Comparison of ENCODE assay signal across 25 cellular contexts in the genomic region with DNA sequence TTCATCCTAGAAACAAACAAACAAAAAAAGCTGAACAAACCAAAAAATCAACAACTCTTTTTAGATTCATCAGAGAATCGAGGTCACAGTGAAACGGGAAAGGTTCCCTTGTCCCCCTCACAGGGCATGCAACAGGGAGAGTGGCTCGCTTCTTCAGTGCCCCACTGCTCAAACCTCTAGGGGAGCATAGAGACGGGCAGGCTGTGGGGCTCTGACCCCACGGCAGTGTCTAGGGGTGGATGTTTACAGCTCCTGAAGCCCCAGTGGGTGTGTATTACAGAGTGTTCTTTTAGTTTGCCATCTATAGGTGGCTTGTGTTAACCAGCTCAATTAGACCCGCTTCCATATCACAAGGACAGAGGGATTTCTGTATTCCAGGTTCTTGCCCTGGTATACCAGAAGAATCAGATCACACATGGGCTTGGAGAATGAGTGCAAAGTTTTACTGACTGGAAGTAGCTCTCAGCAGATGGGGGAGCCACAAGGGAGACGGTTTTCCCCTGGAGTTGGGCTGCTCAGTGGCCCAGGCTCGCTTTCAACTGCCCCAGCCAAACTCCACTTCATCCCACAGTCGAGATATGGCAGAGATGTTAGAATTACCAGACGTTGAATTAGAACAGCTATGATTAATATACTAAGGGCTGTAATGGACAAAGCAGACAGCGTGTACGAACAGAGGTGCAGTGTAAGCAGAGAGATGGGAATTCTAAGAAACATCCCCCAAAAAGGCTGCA.
A peak's percentile ranks its signal among the peaks of the same experiment; 100 is the strongest.
DNase-seq lines count a peak whose midpoint lies in the region; ATAC-seq and TF ChIP-seq lines count a peak whose summit lies in the region.
"Had no signal": no experiment of that assay in that cellular context is flagged by ENCODE, and none has a peak within 500 bp of the region (broad histone marks: within the 10 kb centered on the region; RNA-seq: fewer than 3 reads in every experiment).

No MANE protein-coding gene starts in this region.

- H3K9me3 Mint-ChIP-seq in neural progenitor cell (peaks cover 21% of the 10 kb centered on the region), type B pancreatic cell (no peaks in the 10 kb centered on the region)
- H3K9me3 Mint-ChIP-seq: activated naive CD8-positive, alpha-beta T cell treated with anti-CD3 and anti-CD28 coated beads, Interleukin-2, amount 10 ng/mL, durations not matched to agents 7 days and 5 days had no signal

- H3K36me3 Mint-ChIP-seq in neural progenitor cell (no peaks in the 10 kb centered on the region), type B pancreatic cell (no peaks in the 10 kb centered on the region)
- H3K36me3 Mint-ChIP-seq: activated naive CD8-positive, alpha-beta T cell treated with anti-CD3 and anti-CD28 coated beads, Interleukin-2, amount 10 ng/mL, durations not matched to agents 7 days and 5 days; CD4-positive, CD25-positive, alpha-beta regulatory T cell; naive B cell; stimulated activated memory B cell treated with anti-CD40 and anti-IgM and Interleukin-4, amounts not matched to agents 10 μg/mL and 1 μg/mL and 100 μg/mL, for 72 hours had no signal

- H3K9ac ChIP-seq in adipocyte (ENCODE audit: low read length) (peak overlapping the region; percentile 73), neural progenitor cell (no peak overlapping the region)
- H3K9ac ChIP-seq: KMS-11 had no signal

- H3K4me1 ChIP-seq in adipocyte (ENCODE audit: control insufficient read depth, insufficient read depth, low read length) (peaks cover 26% of the 10 kb centered on the region), neural progenitor cell (peaks cover 15% of the 10 kb centered on the region)
- H3K4me1 ChIP-seq: ascending aorta, HAP-1 had no signal

- H3K27ac Mint-ChIP-seq in neural progenitor cell (no peak overlapping the region), type B pancreatic cell (no peak overlapping the region)
- H3K27ac Mint-ChIP-seq: activated CD4-positive, alpha-beta T cell treated with anti-CD3 and anti-CD28 coated beads for 36 hours; activated naive CD8-positive, alpha-beta T cell treated with anti-CD3 and anti-CD28 coated beads, Interleukin-2, amount 10 ng/mL, durations not matched to agents 7 days and 5 days; activated T-cell treated with anti-CD3 and anti-CD28 coated beads, Interleukin-2, amount 50 U/mL, for 24 hours; CD4-positive, CD25-positive, alpha-beta regulatory T cell; naive B cell; stimulated activated memory B cell treated with anti-CD40 and anti-IgM and Interleukin-4, amounts not matched to agents 10 μg/mL and 1 μg/mL and 100 μg/mL, for 72 hours had no signal

- no peaks in the 10 kb centered on the region for H4K20me1 ChIP-seq in neural progenitor cell (ENCODE audit: low read depth)

- H3K4me3 Mint-ChIP-seq in neural progenitor cell: no peak overlapping the region
- no peak overlapping the region for H3K4me3 Mint-ChIP-seq in type B pancreatic cell
- H3K4me3 Mint-ChIP-seq: activated CD4-positive, alpha-beta T cell treated with anti-CD3 and anti-CD28 coated beads for 36 hours; activated naive CD8-positive, alpha-beta T cell treated with anti-CD3 and anti-CD28 coated beads, Interleukin-2, amount 10 ng/mL, durations not matched to agents 7 days and 5 days; activated T-cell treated with anti-CD3 and anti-CD28 coated beads, Interleukin-2, amount 50 U/mL, for 24 hours; CD4-positive, CD25-positive, alpha-beta regulatory T cell; naive B cell; stimulated activated memory B cell treated with anti-CD40 and anti-IgM and Interleukin-4, amounts not matched to agents 10 μg/mL and 1 μg/mL and 100 μg/mL, for 72 hours had no signal

- H2AFZ ChIP-seq in neural progenitor cell (replicated peaks): peak overlapping the region; percentile 5

- peak; percentile 15 for DNase-seq in activated CD8-positive, alpha-beta memory T cell treated with anti-CD3 and anti-CD28 coated beads for 24 hours
- no peak for DNase-seq in activated CD8-positive, alpha-beta memory T cell treated with anti-CD3 and anti-CD28 coated beads, Interleukin-2, amount 50 U/mL, for 4 hours
- DNase-seq in adipocyte (ENCODE audit: low read depth): no peak
- DNase-seq in neural progenitor cell (ENCODE audit: low spot score): no peak
- DNase-seq in type B pancreatic cell (ENCODE audit: extremely low spot score, unreplicated experiment): peak; percentile 31
- DNase-seq in NCI-H2196 treated with DMSO at 0.1 percent for 48 hours (lab: John Stamatoyannopoulos, UW; ENCODE audit: unreplicated experiment): no peak
- no peak for DNase-seq in OCI-M1 (lab: John Stamatoyannopoulos, UW)
- DNase-seq: activated CD4-positive, alpha-beta T cell treated with anti-CD3 and anti-CD28 coated beads for 36 hours; activated gamma-delta T cell treated with Interleukin-2 at 50 U/mL for 16 hours; activated naive CD8-positive, alpha-beta T cell treated with anti-CD3 and anti-CD28 coated beads, Interleukin-2, amount 10 ng/mL, durations not matched to agents 7 days and 5 days; activated T-cell treated with anti-CD3 and anti-CD28 coated beads, Interleukin-2, amount 50 U/mL, for 24 hours; CD4-positive, CD25-positive, alpha-beta regulatory T cell; cortex of kidney; glutamatergic neuron; naive B cell; NCI-H2029; NCI-H524 treated with DMSO at 0.1 percent for 48 hours; NK-92 treated with Interleukin-12 subunit alpha and Interleukin-12 subunit beta, amount 100 ng/mL, for 24 hours; PC-3 had no signal

- H3K79me2 ChIP-seq in neural progenitor cell (ENCODE audit: low read depth): no peaks in the 10 kb centered on the region

- H3K9me3 ChIP-seq in adipocyte (ENCODE audit: control insufficient read depth, low read length) (peaks cover 19% of the 10 kb centered on the region), neural progenitor cell (ENCODE audit: low read depth) (peaks cover 4% of the 10 kb centered on the region)
- H3K9me3 ChIP-seq: HAP-1 had no signal

- H3K27ac ChIP-seq in neural progenitor cell: no peak overlapping the region
- H3K27ac ChIP-seq: ascending aorta, HL-60, KMS-11 had no signal

- H3K27me3 Mint-ChIP-seq in neural progenitor cell (ENCODE audit: insufficient read depth, low read depth) (peaks cover 8% of the 10 kb centered on the region), type B pancreatic cell (no peaks in the 10 kb centered on the region)
- H3K27me3 Mint-ChIP-seq: stimulated activated memory B cell treated with anti-CD40 and anti-IgM and Interleukin-4, amounts not matched to agents 10 μg/mL and 1 μg/mL and 100 μg/mL, for 72 hours had no signal

- no peak overlapping the region for H3K4me2 ChIP-seq in neural progenitor cell
- H3K4me2 ChIP-seq: KMS-11 had no signal

- peaks cover 4% of the 10 kb centered on the region for H3F3A ChIP-seq in neural progenitor cell (ENCODE audit: low read depth)

- H3K36me3 ChIP-seq in adipocyte (ENCODE audit: control insufficient read depth, insufficient read depth, low read length, severe bottlenecking) (no peaks in the 10 kb centered on the region), neural progenitor cell (no peaks in the 10 kb centered on the region)
- H3K36me3 ChIP-seq: ascending aorta, HAP-1 had no signal

- H3K27me3 ChIP-seq in adipocyte (replicated peaks; ENCODE audit: control insufficient read depth, insufficient read depth, low read length) (peaks cover 15% of the 10 kb centered on the region), neural progenitor cell (no peaks in the 10 kb centered on the region)
- H3K27me3 ChIP-seq: ascending aorta had no signal

- no peak overlapping the region for H3K4me3 ChIP-seq in adipocyte (ENCODE audit: low read length)
- H3K4me3 ChIP-seq in neural progenitor cell: no peak overlapping the region
- H3K4me3 ChIP-seq: ascending aorta, HAP-1 had no signal

- TF ChIP-seq CTCF in neural progenitor cell (IDR thresholded peaks at IDR 0.05): no peak
- TF ChIP-seq CTCF in type B pancreatic cell (conservative IDR thresholded peaks at IDR 0.05): no peak

- H3K4me1 Mint-ChIP-seq in neural progenitor cell (peaks cover 28% of the 10 kb centered on the region), type B pancreatic cell (ENCODE audit: unreplicated experiment) (peaks cover 25% of the 10 kb centered on the region)
- H3K4me1 Mint-ChIP-seq: activated CD4-positive, alpha-beta T cell treated with anti-CD3 and anti-CD28 coated beads for 36 hours; CD4-positive, CD25-positive, alpha-beta regulatory T cell; naive B cell; stimulated activated memory B cell treated with anti-CD40 and anti-IgM and Interleukin-4, amounts not matched to agents 10 μg/mL and 1 μg/mL and 100 μg/mL, for 72 hours had no signal

- ATAC-seq in HG03280 (IDR thresholded peaks at IDR 0.05; ENCODE audit: unreplicated experiment): no peak
- ATAC-seq: activated CD4-positive, alpha-beta T cell treated with anti-CD3 and anti-CD28 coated beads for 36 hours; PC-3; stimulated activated memory B cell treated with anti-CD40 and anti-IgM and Interleukin-4, amounts not matched to agents 10 μg/mL and 1 μg/mL and 100 μg/mL, for 72 hours had no signal

Comparison
In these comparisons a context has a peak if more than half of its experiments do, and no peak if none do; other contexts are left out.
1. DNase-seq: peak in activated CD8-positive, alpha-beta memory T cell treated with anti-CD3 and anti-CD28 coated beads for 24 hours (single experiment) and type B pancreatic cell (single experiment); none in activated CD8-positive, alpha-beta memory T cell treated with anti-CD3 and anti-CD28 coated beads, Interleukin-2, amount 50 U/mL, for 4 hours (single experiment), adipocyte (single experiment), neural progenitor cell (single experiment), NCI-H2196 treated with DMSO at 0.1 percent for 48 hours (single experiment) and OCI-M1 (single experiment).